ENCODE assay signal across 9 cellular contexts in the genomic region with DNA sequence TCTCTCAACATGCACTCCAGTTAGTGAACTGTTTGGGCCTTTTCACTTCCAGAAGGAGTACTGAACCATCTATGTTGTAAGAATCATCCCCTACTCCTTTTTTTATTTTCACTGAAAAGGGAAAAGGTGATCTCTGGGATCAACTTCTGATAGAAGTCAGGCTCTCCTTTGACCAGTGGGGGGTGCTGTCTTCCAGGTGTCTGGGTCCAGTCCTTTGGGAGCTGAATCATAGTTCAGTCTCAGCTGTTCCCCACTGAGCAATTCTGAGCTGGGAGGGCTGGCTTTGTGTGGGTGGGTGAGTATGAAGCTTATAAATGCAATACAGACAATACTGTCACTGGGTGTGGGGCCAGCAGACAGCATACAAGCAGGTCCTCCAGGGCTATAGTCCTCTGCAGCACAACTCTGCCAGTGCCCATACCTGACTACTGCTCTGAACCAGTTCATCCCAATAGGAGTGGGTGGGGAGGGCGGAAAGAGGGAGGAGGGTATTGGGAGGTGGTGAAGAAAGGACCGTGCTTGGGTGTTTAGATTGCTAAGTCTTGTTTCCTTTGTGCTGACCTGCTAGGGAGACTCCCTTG. TPM values are rescaled to one million over a fixed set of nuclear protein-coding genes. Genes with fewer than 3 reads are reported as not detected.
DNase-seq lines count a peak whose midpoint lies in the region; ATAC-seq and TF ChIP-seq lines count a peak whose summit lies in the region.
"Had no signal": no experiment of that assay in that cellular context is flagged by ENCODE, and none has a peak within 500 bp of the region (broad histone marks: within the 10 kb centered on the region; RNA-seq: fewer than 3 reads in every experiment).

No MANE protein-coding gene starts in this region.

- no peak overlapping the region for H3K4me3 Mint-ChIP-seq in activated T-helper 1 cell treated with anti-CD3 and anti-CD28 coated beads, Interleukin-12 subunit alpha, Interleukin-12 subunit beta, Interleukin-2, Interleukin-4 antibody, amounts not matched to agents 30 ng/mL and 10 ng/mL and 1 ng/mL, durations not matched to agents 14 hours and 24 hours and 36 hours
- H3K4me3 Mint-ChIP-seq in mesothelial cell of epicardium = no peak overlapping the region
- H3K4me3 Mint-ChIP-seq: memory B cell had no signal

- no peaks in the 10 kb centered on the region for H3K4me1 ChIP-seq in gastrocnemius medialis

- DNase-seq in A172 (ENCODE audit: low spot score) (peak; percentile 71), NCI-H460 (ENCODE audit: extremely low read depth, low read depth) (peak; percentile 38), foreskin melanocyte (peak; percentile 40), gastrocnemius medialis (peak in 1 of 2 donors; percentile 25), NCI-H774 (lab: John Stamatoyannopoulos, UW) (no peak), mesothelial cell of epicardium (ENCODE audit: low spot score in 2 of 2, unreplicated experiment in 2 of 2) (no peak)
- no peak for DNase-seq in activated T-helper 1 cell treated with anti-CD3 and anti-CD28 coated beads, Interleukin-12 subunit alpha, Interleukin-12 subunit beta, Interleukin-2, Interleukin-4 antibody, amounts not matched to agents 30 ng/mL and 10 ng/mL and 1 ng/mL, durations not matched to agents 14 hours and 24 hours and 36 hours (ENCODE audit: low spot score)

- H3K27ac ChIP-seq in gastrocnemius medialis = no peak overlapping the region

- in situ Hi-C loops in gastrocnemius medialis (cut with MboI; ENCODE audit: low sequenced_read_pairs in 4 of 4) = no loop called here

- H3K9me3 ChIP-seq in gastrocnemius medialis = no peaks in the 10 kb centered on the region

- TF ChIP-seq POLR2A in gastrocnemius medialis (IDR thresholded peaks at IDR 0.05) = no peak

- ATAC-seq in gastrocnemius medialis = peak in 1 of 2 donors; percentile 60

- intact Hi-C loops in activated T-helper 1 cell treated with anti-CD3 and anti-CD28 coated beads, Interleukin-12 subunit alpha, Interleukin-12 subunit beta, Interleukin-2, Interleukin-4 antibody, amounts not matched to agents 30 ng/mL and 10 ng/mL and 1 ng/mL, durations not matched to agents 14 hours and 24 hours and 36 hours (cut with micrococcal nuclease) = loop anchor here (1.0 to 2.0 kb wide), 6 partner anchors 12 to 331 kb away; a partner anchor contains a TSS
- intact Hi-C loops in gastrocnemius medialis (cut with DNase I; ENCODE audit: low total_unique reads) = loop anchor here (1.0 kb wide), 1 partner anchor 62 kb away; no protein-coding TSS in a partner anchor

- peaks cover 2% of the 10 kb centered on the region for H3K27me3 Mint-ChIP-seq in activated T-helper 1 cell treated with anti-CD3 and anti-CD28 coated beads, Interleukin-12 subunit alpha, Interleukin-12 subunit beta, Interleukin-2, Interleukin-4 antibody, amounts not matched to agents 30 ng/mL and 10 ng/mL and 1 ng/mL, durations not matched to agents 14 hours and 24 hours and 36 hours (ENCODE audit: insufficient read depth)
- no peaks in the 10 kb centered on the region for H3K27me3 Mint-ChIP-seq in mesothelial cell of epicardium (ENCODE audit: low read depth)

- no peaks in the 10 kb centered on the region for H3K9me3 Mint-ChIP-seq in activated T-helper 1 cell treated with anti-CD3 and anti-CD28 coated beads, Interleukin-12 subunit alpha, Interleukin-12 subunit beta, Interleukin-2, Interleukin-4 antibody, amounts not matched to agents 30 ng/mL and 10 ng/mL and 1 ng/mL, durations not matched to agents 14 hours and 24 hours and 36 hours
- H3K9me3 Mint-ChIP-seq in mesothelial cell of epicardium = no peaks in the 10 kb centered on the region
- H3K9me3 Mint-ChIP-seq: memory B cell had no signal

- H3K4me1 Mint-ChIP-seq in activated T-helper 1 cell treated with anti-CD3 and anti-CD28 coated beads, Interleukin-12 subunit alpha, Interleukin-12 subunit beta, Interleukin-2, Interleukin-4 antibody, amounts not matched to agents 30 ng/mL and 10 ng/mL and 1 ng/mL, durations not matched to agents 14 hours and 24 hours and 36 hours (ENCODE audit: low read depth) = peaks cover 38% of the 10 kb centered on the region
- peaks cover 6% of the 10 kb centered on the region for H3K4me1 Mint-ChIP-seq in mesothelial cell of epicardium

- no peak overlapping the region for H3K4me3 ChIP-seq in gastrocnemius medialis

- H3K27ac Mint-ChIP-seq in activated T-helper 1 cell treated with anti-CD3 and anti-CD28 coated beads, Interleukin-12 subunit alpha, Interleukin-12 subunit beta, Interleukin-2, Interleukin-4 antibody, amounts not matched to agents 30 ng/mL and 10 ng/mL and 1 ng/mL, durations not matched to agents 14 hours and 24 hours and 36 hours = peak overlapping the region; percentile 26
- no peak overlapping the region for H3K27ac Mint-ChIP-seq in mesothelial cell of epicardium
- H3K27ac Mint-ChIP-seq: memory B cell had no signal

- peak; percentile 64 for TF ChIP-seq CTCF in GM12874 (IDR thresholded peaks at IDR 0.05; ENCODE audit: insufficient read depth, low read depth, low read length)
- TF ChIP-seq CTCF in gastrocnemius medialis (IDR thresholded peaks at IDR 0.05 in 4 of 5, conservative IDR thresholded peaks at IDR 0.05 in 1 of 5) = peak in 3 of 5 experiments; percentile 33 to 37 (median 34)
- no peak for TF ChIP-seq CTCF in mesothelial cell of epicardium (IDR thresholded peaks at IDR 0.05; ENCODE audit: unreplicated experiment)

- H3K36me3 Mint-ChIP-seq in activated T-helper 1 cell treated with anti-CD3 and anti-CD28 coated beads, Interleukin-12 subunit alpha, Interleukin-12 subunit beta, Interleukin-2, Interleukin-4 antibody, amounts not matched to agents 30 ng/mL and 10 ng/mL and 1 ng/mL, durations not matched to agents 14 hours and 24 hours and 36 hours (ENCODE audit: low read depth) = peaks cover 13% of the 10 kb centered on the region
- H3K36me3 Mint-ChIP-seq in mesothelial cell of epicardium = no peaks in the 10 kb centered on the region
- H3K36me3 Mint-ChIP-seq: memory B cell had no signal

- no peaks in the 10 kb centered on the region for H3K36me3 ChIP-seq in gastrocnemius medialis

- no peaks in the 10 kb centered on the region for H3K27me3 ChIP-seq in gastrocnemius medialis

RNA-seq across cellular contexts. Expression of a gene that starts 12.5 kb away (rescaled TPM):
- total RNA-seq in A172 (2014; rRNA removed; shearing (Covaris generic)) = 224 and 232 TPM in 2 replicates
- total RNA-seq in NCI-H460 (2014; rRNA removed; shearing (Covaris generic)) = 384 and 411 TPM in 2 replicates
- 223 and 233 TPM in 2 replicates for polyA plus RNA-seq in NCI-H460 (2014; cell fraction: nucleus; rRNA removed)
- 147 and 154 TPM in 2 replicates for total RNA-seq in activated T-helper 1 cell treated with anti-CD3 and anti-CD28 coated beads, Interleukin-12 subunit alpha, Interleukin-12 subunit beta, Interleukin-2, Interleukin-4 antibody, amounts not matched to agents 30 ng/mL and 10 ng/mL and 1 ng/mL, durations not matched to agents 14 hours and 24 hours and 36 hours
- total RNA-seq in gastrocnemius medialis (100 to 1,000 TPM in 1 of 4 donors, 10 to 100 TPM in 3; 97.6 to 116 (median 98.7) TPM), mesothelial cell of epicardium (99.0 to 104 TPM (median 99.4 TPM) in 3 replicates)

RNA-seq across cellular contexts. Expression of a gene that starts 48.1 kb away (rescaled TPM):
- 10.3 and 14.9 TPM in 2 replicates for total RNA-seq in A172 (2014; rRNA removed; shearing (Covaris generic))
- total RNA-seq in NCI-H460 (2014; rRNA removed; shearing (Covaris generic)) = 2.7 and 3.8 TPM in 2 replicates
- 4.6 TPM in 2 replicates for polyA plus RNA-seq in NCI-H460 (2014; cell fraction: nucleus; rRNA removed)
- 4.1 and 4.9 TPM in 2 replicates for total RNA-seq in activated T-helper 1 cell treated with anti-CD3 and anti-CD28 coated beads, Interleukin-12 subunit alpha, Interleukin-12 subunit beta, Interleukin-2, Interleukin-4 antibody, amounts not matched to agents 30 ng/mL and 10 ng/mL and 1 ng/mL, durations not matched to agents 14 hours and 24 hours and 36 hours
- total RNA-seq in gastrocnemius medialis (10 to 100 TPM in 1 of 4 donors, 1 to 10 TPM in 3; 5.8 to 12.5 (median 7.9) TPM), mesothelial cell of epicardium (24.9 to 27.1 TPM (median 25.0 TPM) in 3 replicates)

Comparison
In these comparisons a context has a peak if more than half of its experiments do, and no peak if none do; other contexts are left out.
1. DNase-seq: peak in A172 (single experiment), NCI-H460 (single experiment) and foreskin melanocyte (single experiment); none in activated T-helper 1 cell treated with anti-CD3 and anti-CD28 coated beads, Interleukin-12 subunit alpha, Interleukin-12 subunit beta, Interleukin-2, Interleukin-4 antibody, amounts not matched to agents 30 ng/mL and 10 ng/mL and 1 ng/mL, durations not matched to agents 14 hours and 24 hours and 36 hours (single experiment), NCI-H774 (single experiment) and mesothelial cell of epicardium (0 of 2).